21 cellular contexts compared by ENCODE assay signal in the genomic region with DNA sequence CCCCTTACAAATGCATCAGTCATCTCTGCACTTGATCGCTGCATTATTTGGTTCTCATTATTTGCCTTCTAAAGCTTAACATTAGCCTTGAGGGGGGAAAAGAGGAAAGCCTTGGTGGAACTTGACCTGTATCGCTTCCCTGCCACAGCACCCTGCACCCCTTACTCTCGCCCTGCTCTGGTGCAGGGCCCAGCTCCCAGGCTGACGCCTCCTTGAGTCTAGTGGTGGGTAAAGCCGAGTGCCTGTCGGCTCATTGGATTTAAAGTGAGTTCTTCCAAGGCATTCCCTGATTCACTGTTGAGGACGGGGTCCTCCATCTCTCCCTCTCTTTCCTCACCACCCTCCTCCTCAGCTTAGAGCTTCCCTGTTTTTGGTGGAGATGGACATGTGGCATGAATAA.
A peak's percentile ranks its signal among the peaks of the same experiment; 100 is the strongest.
DNase-seq lines count a peak whose midpoint lies in the region; ATAC-seq and TF ChIP-seq lines count a peak whose summit lies in the region.
"Had no signal": no experiment of that assay in that cellular context is flagged by ENCODE, and none has a peak within 500 bp of the region (broad histone marks: within the 10 kb centered on the region; RNA-seq: fewer than 3 reads in every experiment).

No MANE protein-coding gene starts in this region.

- no peaks in the 10 kb centered on the region for H3K9me3 Mint-ChIP-seq in activated CD4-positive, alpha-beta T cell treated with anti-CD3 and anti-CD28 coated beads, Interleukin-2, amount 10 ng/mL, durations not matched to agents 24 days and 14 days
- no peaks in the 10 kb centered on the region for H3K9me3 Mint-ChIP-seq in activated CD4-positive, alpha-beta T cell treated with anti-CD3 and anti-CD28 coated beads for 36 hours (ENCODE audit: low read depth)
- H3K9me3 Mint-ChIP-seq in neural crest cell, result no peaks in the 10 kb centered on the region
- H3K9me3 Mint-ChIP-seq in naive thymus-derived CD8-positive, alpha-beta T cell, result no peaks in the 10 kb centered on the region
- H3K9me3 Mint-ChIP-seq: CD8-positive, alpha-beta T cell had no signal

- no peak overlapping the region for H3K27ac Mint-ChIP-seq in activated CD4-positive, alpha-beta T cell treated with anti-CD3 and anti-CD28 coated beads, Interleukin-2, amount 10 ng/mL, durations not matched to agents 24 days and 14 days
- no peak overlapping the region for H3K27ac Mint-ChIP-seq in activated CD4-positive, alpha-beta T cell treated with anti-CD3 and anti-CD28 coated beads for 36 hours
- peak overlapping the region; percentile 29 for H3K27ac Mint-ChIP-seq in neural crest cell (ENCODE audit: unreplicated experiment)
- no peak overlapping the region for H3K27ac Mint-ChIP-seq in naive thymus-derived CD8-positive, alpha-beta T cell
- H3K27ac Mint-ChIP-seq: B cell; CD4-positive, CD25-positive, alpha-beta regulatory T cell; CD8-positive, alpha-beta T cell; HFFc6 had no signal

- no TSS peak for BruUV-seq in OCI-LY7 (replicated peaks; lab: Mats Ljungman, UMichigan)

- H3K36me3 ChIP-seq in lung (ENCODE audit: control insufficient read depth in 2 of 2, insufficient read depth in 2 of 2, low read length in 2 of 2) (no peaks in the 10 kb centered on the region), OCI-LY7 (ENCODE audit: insufficient read depth, low read length) (no peaks in the 10 kb centered on the region)
- H3K36me3 ChIP-seq: BLaER1, HAP-1 had no signal

- DNase-seq in activated CD4-positive, alpha-beta T cell treated with anti-CD3 and anti-CD28 coated beads, Interleukin-2, amount 10 ng/mL, durations not matched to agents 24 days and 14 days, result peak; percentile 31
- DNase-seq in activated CD4-positive, alpha-beta T cell treated with anti-CD3 and anti-CD28 coated beads for 36 hours, result no peak
- DNase-seq in lung (ENCODE audit: low spot score) (peak; percentile 9), neural crest cell (ENCODE audit: low read depth, low spot score) (no peak), OCI-LY7 (ENCODE audit: low spot score) (no peak), activated gamma-delta T cell (lab: John Stamatoyannopoulos, UW) (no peak)
- no peak for DNase-seq in naive thymus-derived CD8-positive, alpha-beta T cell
- DNase-seq: Caco-2; CD4-positive, CD25-positive, alpha-beta regulatory T cell; CD8-positive, alpha-beta T cell; DMS79; EL; GDM1; GOT3; HFFc6 had no signal

- 87 to 98% methylated on average over 7 of the region's 7 CpGs for WGBS in lung, 2 donors

- no peak overlapping the region for H2AFZ ChIP-seq in OCI-LY7 (ENCODE audit: low read length)

- H3K36me3 Mint-ChIP-seq in activated CD4-positive, alpha-beta T cell treated with anti-CD3 and anti-CD28 coated beads, Interleukin-2, amount 10 ng/mL, durations not matched to agents 24 days and 14 days (ENCODE audit: low read depth), result no peaks in the 10 kb centered on the region
- no peaks in the 10 kb centered on the region for H3K36me3 Mint-ChIP-seq in activated CD4-positive, alpha-beta T cell treated with anti-CD3 and anti-CD28 coated beads for 36 hours (ENCODE audit: low read depth)
- no peaks in the 10 kb centered on the region for H3K36me3 Mint-ChIP-seq in neural crest cell (ENCODE audit: low read depth)
- peaks cover 0 to 5% (median 0%) of the 10 kb centered on the region in 3 donors for H3K36me3 Mint-ChIP-seq in naive thymus-derived CD8-positive, alpha-beta T cell
- H3K36me3 Mint-ChIP-seq: CD4-positive, CD25-positive, alpha-beta regulatory T cell; CD8-positive, alpha-beta T cell had no signal

- no peaks in the 10 kb centered on the region for H3K4me1 Mint-ChIP-seq in activated CD4-positive, alpha-beta T cell treated with anti-CD3 and anti-CD28 coated beads, Interleukin-2, amount 10 ng/mL, durations not matched to agents 24 days and 14 days
- H3K4me1 Mint-ChIP-seq in activated CD4-positive, alpha-beta T cell treated with anti-CD3 and anti-CD28 coated beads for 36 hours, result no peaks in the 10 kb centered on the region
- H3K4me1 Mint-ChIP-seq in neural crest cell, result peaks cover 37% of the 10 kb centered on the region
- peaks cover 0 to 1% (median 0%) of the 10 kb centered on the region in 4 donors for H3K4me1 Mint-ChIP-seq in naive thymus-derived CD8-positive, alpha-beta T cell
- H3K4me1 Mint-ChIP-seq: B cell; CD4-positive, CD25-positive, alpha-beta regulatory T cell had no signal

- H3K4me3 Mint-ChIP-seq in activated CD4-positive, alpha-beta T cell treated with anti-CD3 and anti-CD28 coated beads, Interleukin-2, amount 10 ng/mL, durations not matched to agents 24 days and 14 days, result no peak overlapping the region
- H3K4me3 Mint-ChIP-seq in activated CD4-positive, alpha-beta T cell treated with anti-CD3 and anti-CD28 coated beads for 36 hours, result no peak overlapping the region
- H3K4me3 Mint-ChIP-seq in neural crest cell, result no peak overlapping the region
- no peak overlapping the region for H3K4me3 Mint-ChIP-seq in naive thymus-derived CD8-positive, alpha-beta T cell
- H3K4me3 Mint-ChIP-seq: B cell; CD4-positive, CD25-positive, alpha-beta regulatory T cell; CD8-positive, alpha-beta T cell; HFFc6 had no signal

- CTCF ChIA-PET in activated CD4-positive, alpha-beta T cell treated with anti-CD3 and anti-CD28 coated beads for 36 hours (lab: Charles Lee), result no interaction called here
- CTCF ChIA-PET in OCI-LY7 (lab: Charles Lee; ENCODE audit: unreplicated experiment), result no interaction called here

- H3K27me3 Mint-ChIP-seq in activated CD4-positive, alpha-beta T cell treated with anti-CD3 and anti-CD28 coated beads, Interleukin-2, amount 10 ng/mL, durations not matched to agents 24 days and 14 days, result no peaks in the 10 kb centered on the region
- H3K27me3 Mint-ChIP-seq in activated CD4-positive, alpha-beta T cell treated with anti-CD3 and anti-CD28 coated beads for 36 hours, result peaks cover 1% of the 10 kb centered on the region
- no peaks in the 10 kb centered on the region for H3K27me3 Mint-ChIP-seq in neural crest cell (ENCODE audit: low read depth)
- H3K27me3 Mint-ChIP-seq in naive thymus-derived CD8-positive, alpha-beta T cell, result peaks cover 0 to 2% (median 0%) of the 10 kb centered on the region in 5 donors
- H3K27me3 Mint-ChIP-seq: B cell had no signal

- H4K20me1 ChIP-seq in OCI-LY7 (ENCODE audit: insufficient read depth, low read length), result no peaks in the 10 kb centered on the region
- H4K20me1 ChIP-seq: BLaER1 had no signal

- no peak for ATAC-seq in activated CD4-positive, alpha-beta T cell treated with anti-CD3 and anti-CD28 coated beads for 36 hours
- no peak for ATAC-seq in lung (ENCODE audit: insufficient read depth, low FRiP score)
- ATAC-seq in naive thymus-derived CD8-positive, alpha-beta T cell, result no peak
- ATAC-seq: CD8-positive, alpha-beta T cell; GM12878 had no signal

- H3K4me3 ChIP-seq in lung (no peak overlapping the region), OCI-LY7 (ENCODE audit: low read depth, low read length, poor library complexity, severe bottlenecking) (no peak overlapping the region)
- H3K4me3 ChIP-seq: BLaER1, GM12878, HAP-1 had no signal

- POLR2A ChIA-PET in activated CD4-positive, alpha-beta T cell treated with anti-CD3 and anti-CD28 coated beads for 36 hours (lab: Charles Lee), result no interaction called here
- POLR2A ChIA-PET in OCI-LY7 (lab: Charles Lee), result no interaction called here
- POLR2A ChIA-PET in naive thymus-derived CD8-positive, alpha-beta T cell (lab: Charles Lee), result no interaction called here

- no peaks in the 10 kb centered on the region for H3K9me2 ChIP-seq in OCI-LY7 (ENCODE audit: insufficient read depth, low read length)

- TF ChIP-seq CTCF in lung (IDR thresholded peaks at IDR 0.05; ENCODE audit: control extremely low read depth, extremely low read depth) (no peak), neural crest cell (conservative IDR thresholded peaks at IDR 0.05) (no peak), OCI-LY7 (conservative IDR thresholded peaks at IDR 0.05; ENCODE audit: low read length) (no peak)

- no peak overlapping the region for H3K27ac ChIP-seq in lung (ENCODE audit: low read depth in 1 of 2, low read length in 1 of 2)
- no peak overlapping the region for H3K27ac ChIP-seq in OCI-LY7 (ENCODE audit: low read depth, low read length, poor library complexity, severe bottlenecking)
- H3K27ac ChIP-seq: 22Rv1, BLaER1, C4-2B had no signal

- H3K9me3 ChIP-seq in lung (ENCODE audit: control insufficient read depth in 2 of 2, insufficient read depth in 1 of 2, low read length in 1 of 2) (peaks cover 0 to 1% of the 10 kb centered on the region in 2 donors), OCI-LY7 (ENCODE audit: low read length) (no peaks in the 10 kb centered on the region)
- H3K9me3 ChIP-seq: BLaER1, Caco-2, HAP-1 had no signal

- intact Hi-C loops in activated CD4-positive, alpha-beta T cell treated with anti-CD3 and anti-CD28 coated beads, Interleukin-2, amount 10 ng/mL, durations not matched to agents 24 days and 14 days (cut with micrococcal nuclease), result no loop called here
- intact Hi-C loops in activated CD4-positive, alpha-beta T cell treated with anti-CD3 and anti-CD28 coated beads for 36 hours (cut with DNase I, micrococcal nuclease), result no loop called here
- intact Hi-C loops in OCI-LY7 (cut with micrococcal nuclease; ENCODE audit: unreplicated experiment), result no loop called here

- H3K79me2 ChIP-seq in OCI-LY7 (ENCODE audit: insufficient read depth, low read depth, low read length), result no peaks in the 10 kb centered on the region

- H3K4me1 ChIP-seq in lung (ENCODE audit: control insufficient read depth in 2 of 2, insufficient read depth in 2 of 2, low read length in 2 of 2), result peaks cover 0 to 4% of the 10 kb centered on the region in 2 donors
- no peaks in the 10 kb centered on the region for H3K4me1 ChIP-seq in OCI-LY7 (ENCODE audit: insufficient read depth, low read length, poor library complexity, severe bottlenecking)
- H3K4me1 ChIP-seq: BLaER1, Caco-2, HAP-1 had no signal

- no peaks in the 10 kb centered on the region for H3K27me3 ChIP-seq in lung (ENCODE audit: control insufficient read depth, insufficient read depth)
- H3K27me3 ChIP-seq: BLaER1 had no signal

- H3K4me2 ChIP-seq in OCI-LY7 (ENCODE audit: low read length), result no peak overlapping the region
- H3K4me2 ChIP-seq: BLaER1 had no signal

Comparison
In these comparisons a context has a peak if more than half of its experiments do, and no peak if none do; other contexts are left out.
1. DNase-seq: peak in activated CD4-positive, alpha-beta T cell treated with anti-CD3 and anti-CD28 coated beads, Interleukin-2, amount 10 ng/mL, durations not matched to agents 24 days and 14 days (single experiment) and lung (single experiment); none in activated CD4-positive, alpha-beta T cell treated with anti-CD3 and anti-CD28 coated beads for 36 hours (single experiment), neural crest cell (single experiment), OCI-LY7 (single experiment), activated gamma-delta T cell (single experiment) and naive thymus-derived CD8-positive, alpha-beta T cell (0 of 10).